Comparison of ENCODE assay signal across 11 cellular contexts in genomic region chr18:13450289-13451207, GRCh38.
DNase-seq lines count a peak whose midpoint lies in the region; ATAC-seq and TF ChIP-seq lines count a peak whose summit lies in the region.
"Had no signal": no experiment of that assay in that cellular context is flagged by ENCODE, and none has a peak within 500 bp of the region (broad histone marks: within the 10 kb centered on the region; RNA-seq: fewer than 3 reads in every experiment).

No MANE protein-coding gene starts in this region.

- peak overlapping the region; percentile 38 for H3K27ac Mint-ChIP-seq in activated naive CD8-positive, alpha-beta T cell treated with anti-CD3 and anti-CD28 coated beads for 36 hours
- H3K27ac Mint-ChIP-seq in Calu3 (ENCODE audit: unreplicated experiment): no peak overlapping the region
- H3K27ac Mint-ChIP-seq: progenitor cell of endocrine pancreas had no signal

- no peaks in the 10 kb centered on the region for H3K36me3 ChIP-seq in uterus

- peaks cover 28% of the 10 kb centered on the region for H3K4me1 Mint-ChIP-seq in activated naive CD8-positive, alpha-beta T cell treated with anti-CD3 and anti-CD28 coated beads for 36 hours
- H3K4me1 Mint-ChIP-seq in Calu3 (ENCODE audit: low read depth, unreplicated experiment): no peaks in the 10 kb centered on the region

- no peaks in the 10 kb centered on the region for H3K27me3 ChIP-seq in uterus

- TF ChIP-seq CTCF in uterus (IDR thresholded peaks at IDR 0.05) (no peak), Calu3 (IDR thresholded peaks at IDR 0.05; ENCODE audit: unreplicated experiment) (no peak)

- no peak overlapping the region for H3K27ac ChIP-seq in uterus

- H3K9me3 Mint-ChIP-seq in activated naive CD8-positive, alpha-beta T cell treated with anti-CD3 and anti-CD28 coated beads for 36 hours: no peaks in the 10 kb centered on the region
- no peaks in the 10 kb centered on the region for H3K9me3 Mint-ChIP-seq in Calu3 (ENCODE audit: low read depth, unreplicated experiment)

- no peaks in the 10 kb centered on the region for H3K9me3 ChIP-seq in uterus

- no peak overlapping the region for H3K4me3 Mint-ChIP-seq in activated naive CD8-positive, alpha-beta T cell treated with anti-CD3 and anti-CD28 coated beads for 36 hours
- no peak overlapping the region for H3K4me3 Mint-ChIP-seq in Calu3 (ENCODE audit: low read depth, unreplicated experiment)

- ATAC-seq in GM19023 (IDR thresholded peaks at IDR 0.05; ENCODE audit: unreplicated experiment): peak; percentile 54
- peak; percentile 72 for ATAC-seq in HG02981 (IDR thresholded peaks at IDR 0.05; ENCODE audit: unreplicated experiment)

- CTCF ChIA-PET in Calu3 (lab: Charles Lee): no interaction called here

- intact Hi-C loops in uterus (cut with DNase I; ENCODE audit: low total_unique reads) (no loop called here), Calu3 (cut with micrococcal nuclease; ENCODE audit: unreplicated experiment) (no loop called here)

- TF ChIP-seq POLR2A in uterus (IDR thresholded peaks at IDR 0.05): no peak

- H3K4me3 ChIP-seq in uterus: no peak overlapping the region

- no TSS peak for BruUV-seq in Calu3 (replicated peaks; lab: Mats Ljungman, UMichigan)

- H3K27me3 Mint-ChIP-seq in activated naive CD8-positive, alpha-beta T cell treated with anti-CD3 and anti-CD28 coated beads for 36 hours: no peaks in the 10 kb centered on the region
- H3K27me3 Mint-ChIP-seq in Calu3 (ENCODE audit: unreplicated experiment): peaks cover 52% of the 10 kb centered on the region

- DNase-seq in CD1c-positive myeloid dendritic cell (ENCODE audit: extremely low spot score): peak; percentile 43
- no peak for DNase-seq in activated naive CD8-positive, alpha-beta T cell treated with anti-CD3 and anti-CD28 coated beads for 36 hours
- DNase-seq in iPS-NIHi11 (ENCODE audit: low spot score): no peak
- DNase-seq in uterus: no peak
- DNase-seq in Calu3: no peak
- DNase-seq in activated effector memory CD4-positive, alpha-beta T cell treated with Interleukin-2 at 50 U/mL for 16 hours: no peak
- DNase-seq: activated CD8-positive, alpha-beta memory T cell treated with anti-CD3 and anti-CD28 coated beads for 24 hours; COR-L47 had no signal

- peaks cover 2% of the 10 kb centered on the region for H3K36me3 Mint-ChIP-seq in activated naive CD8-positive, alpha-beta T cell treated with anti-CD3 and anti-CD28 coated beads for 36 hours
- H3K36me3 Mint-ChIP-seq in Calu3 (ENCODE audit: insufficient read depth, unreplicated experiment): no peaks in the 10 kb centered on the region

- H3K4me1 ChIP-seq in uterus: peaks cover 0 to 5% of the 10 kb centered on the region in 2 donors
